Comparison of ENCODE assay signal across 8 cellular contexts in genomic region chr11:95922536-95923440, GRCh38. TPM values are rescaled to one million over a fixed set of nuclear protein-coding genes. Genes with fewer than 3 reads are reported as not detected.
DNase-seq lines count a peak whose midpoint lies in the region; ATAC-seq and TF ChIP-seq lines count a peak whose summit lies in the region.

No MANE protein-coding gene starts in this region.

- WGBS in SK-N-SH (ENCODE audit: low lambda C conversion rate) = 12% methylated on average over 9 of the region's 9 CpGs

- POLR2A ChIA-PET in SK-N-SH (lab: Yijun Ruan, JAX) = interaction anchor here (0.8 kb wide), 1 partner anchor 132 kb away, joined by 3 read pairs; no protein-coding TSS in a partner anchor

- H3K4me3 ChIP-seq in SK-N-SH (ENCODE audit: low read depth in 2 of 2, low read length in 1 of 2) (peak overlapping the region; percentile 94 to 97), foreskin fibroblast (ENCODE audit: low read depth in 1 of 2, low read length in 2 of 2) (peak overlapping the region; percentile 84 to 95), skeletal muscle satellite cell (ENCODE audit: low read length) (peak overlapping the region; percentile 93)

- H3K36me3 ChIP-seq in SK-N-SH (replicated peaks in 1 of 2; ENCODE audit: control insufficient read depth in 1 of 2, insufficient read depth in 2 of 2, low read length in 1 of 2) (peaks cover 0 to 9% of the 10 kb centered on the region in 2 experiments), skeletal muscle satellite cell (ENCODE audit: insufficient read depth, low read length) (no peaks in the 10 kb centered on the region)

- DNase-seq in SK-N-SH (no peak), T-helper 17 cell (no peak), foreskin fibroblast (peak in 1 of 2 donors; percentile 26), SKM-1 treated with dmso at 0.1 percent for 144 hours (lab: John Stamatoyannopoulos, UW; ENCODE audit: unreplicated experiment) (no peak), inferior parietal cortex (ENCODE audit: extremely low spot score) (no peak)
- no peak for DNase-seq in stimulated activated CD8-positive, alpha-beta memory T cell treated with anti-CD3 and anti-CD28 coated beads, Interleukin-4, amount 100 ng/mL, for 48 hours

- TF ChIP-seq RAD21 in SK-N-SH (IDR thresholded peaks at IDR 0.05; ENCODE audit: low read length) = no peak

- H3K79me2 ChIP-seq in SK-N-SH (ENCODE audit: insufficient read depth) = peaks cover 79% of the 10 kb centered on the region

- H3K27me3 ChIP-seq in SK-N-SH (ENCODE audit: insufficient read depth) (no peaks in the 10 kb centered on the region), skeletal muscle satellite cell (ENCODE audit: control insufficient read depth, insufficient read depth, low read length) (no peaks in the 10 kb centered on the region)

- peaks cover 12% of the 10 kb centered on the region for H3K36me3 Mint-ChIP-seq in T-helper 17 cell (ENCODE audit: low read depth)

- H3K9ac ChIP-seq in SK-N-SH (peak overlapping the region; percentile 97), skeletal muscle satellite cell (ENCODE audit: low read depth, low read length) (peak overlapping the region; percentile 98)

- no peaks in the 10 kb centered on the region for H4K20me1 ChIP-seq in SK-N-SH (ENCODE audit: insufficient read depth)

- CTCF ChIA-PET in SK-N-SH (lab: Yijun Ruan, JAX) = interaction anchor here (1.9 to 2.2 kb wide), 2 partner anchors 87 to 420 kb away, joined by 6 to 7 read pairs; partner anchors contain the start of gene MAML2

- H3K9me3 ChIP-seq in SK-N-SH = no peaks in the 10 kb centered on the region
- no peaks in the 10 kb centered on the region for H3K9me3 ChIP-seq in T-helper 17 cell (ENCODE audit: control insufficient read depth, low read length, poor library complexity, severe bottlenecking)
- no peaks in the 10 kb centered on the region for H3K9me3 ChIP-seq in skeletal muscle satellite cell (replicated peaks; ENCODE audit: low read length)

- H2AFZ ChIP-seq in SK-N-SH (ENCODE audit: low read depth) = peak overlapping the region; percentile 94

- H3K4me2 ChIP-seq in SK-N-SH (peak overlapping the region; percentile 92), skeletal muscle satellite cell (ENCODE audit: low read length) (peak overlapping the region; percentile 93)

- peaks cover 4% of the 10 kb centered on the region for H3F3A ChIP-seq in SK-N-SH (replicated peaks; ENCODE audit: insufficient read depth)

- peaks cover 0 to 11% of the 10 kb centered on the region in 2 experiments; a peak in 3 of 4 replicates for H3K4me1 ChIP-seq in SK-N-SH (ENCODE audit: control insufficient read depth in 1 of 2, insufficient read depth in 2 of 2, low read depth in 1 of 2, low read length in 1 of 2)
- H3K4me1 ChIP-seq in skeletal muscle satellite cell (ENCODE audit: control insufficient read depth, insufficient read depth, low read length) = peaks cover 24% of the 10 kb centered on the region

- peak overlapping the region; percentile 99 for H3K4me3 Mint-ChIP-seq in T-helper 17 cell

- H3K27ac ChIP-seq in SK-N-SH (ENCODE audit: low read depth in 2 of 2, low read length in 1 of 2) = peak overlapping the region; percentile 90 to 97

- no peaks in the 10 kb centered on the region for H3K9me2 ChIP-seq in SK-N-SH

- no peak for TF ChIP-seq EP300 in SK-N-SH (IDR thresholded peaks at IDR 0.05; ENCODE audit: borderline replicate concordance in 1 of 2, low read depth in 1 of 2, low read length in 1 of 2)

- peaks cover 18% of the 10 kb centered on the region for H3K4me1 Mint-ChIP-seq in T-helper 17 cell

- H3K27me3 Mint-ChIP-seq in T-helper 17 cell = peaks cover 11% of the 10 kb centered on the region

- ATAC-seq in SK-N-SH treated with all-trans-retinoic acid at 6 μM for 48 hours (no peak), T-helper 17 cell (no peak)

- peak overlapping the region; percentile 98 for H3K27ac Mint-ChIP-seq in T-helper 17 cell

- TF ChIP-seq CTCF in SK-N-SH (IDR thresholded peaks at IDR 0.05) (no peak), foreskin fibroblast (IDR thresholded peaks at IDR 0.05; ENCODE audit: low read depth, low read length) (no peak)

TF ChIP-seq in SK-N-SH, 30 proteins besides CTCF, POLR2A, EP300 and RAD21:
- TF ChIP-seq TCF12 (IDR thresholded peaks at IDR 0.05) (no peak), JUND (IDR thresholded peaks at IDR 0.05) (no peak), POLR2AphosphoS5 (IDR thresholded peaks at IDR 0.05; ENCODE audit: low read depth, low read length) (no peak), GABPA (IDR thresholded peaks at IDR 0.05; ENCODE audit: low read depth) (no peak), RCOR1 (IDR thresholded peaks at IDR 0.05; ENCODE audit: low read length) (no peak), MEF2A (IDR thresholded peaks at IDR 0.05; ENCODE audit: borderline replicate concordance, low read depth) (no peak), PBX3 (IDR thresholded peaks at IDR 0.05) (no peak), CHD2 (IDR thresholded peaks at IDR 0.05; ENCODE audit: low read length, partially characterized antibody) (no peak), IRF3 (IDR thresholded peaks at IDR 0.05; ENCODE audit: low read depth, low read length) (no peak), TAF1 (IDR thresholded peaks at IDR 0.05; ENCODE audit: borderline replicate concordance, low read depth, low read length) (no peak), SIN3A (IDR thresholded peaks at IDR 0.05; ENCODE audit: borderline replicate concordance, low read depth, low read length) (no peak)
TF ChIP-seq in SK-N-SH: peak in this region for 0.

TF ChIP-seq in SK-N-SH treated with all-trans-retinoic acid at 6 μM for 48 hours, 23 proteins besides CTCF, POLR2A, EP300 and RAD21:
- TF ChIP-seq TSHZ2 (CRISPR knock-in tag; IDR thresholded peaks at IDR 0.05) (no peak), POU6F1 (CRISPR knock-in tag; IDR thresholded peaks at IDR 0.05; ENCODE audit: borderline replicate concordance, low read depth) (no peak), ZFP3 (CRISPR knock-in tag; IDR thresholded peaks at IDR 0.05) (no peak), ZNF565 (CRISPR knock-in tag; conservative IDR thresholded peaks at IDR 0.05; ENCODE audit: low read depth) (no peak), PPARA (CRISPR knock-in tag; IDR thresholded peaks at IDR 0.05; ENCODE audit: borderline replicate concordance) (no peak), ESRRG (CRISPR knock-in tag; IDR thresholded peaks at IDR 0.05) (no peak), ZNF70 (CRISPR knock-in tag; IDR thresholded peaks at IDR 0.05) (no peak), TCF4 (CRISPR knock-in tag; IDR thresholded peaks at IDR 0.05; ENCODE audit: borderline replicate concordance) (no peak), RARB (CRISPR knock-in tag; IDR thresholded peaks at IDR 0.05) (no peak)
- TF ChIP-seq, protein P1, sequence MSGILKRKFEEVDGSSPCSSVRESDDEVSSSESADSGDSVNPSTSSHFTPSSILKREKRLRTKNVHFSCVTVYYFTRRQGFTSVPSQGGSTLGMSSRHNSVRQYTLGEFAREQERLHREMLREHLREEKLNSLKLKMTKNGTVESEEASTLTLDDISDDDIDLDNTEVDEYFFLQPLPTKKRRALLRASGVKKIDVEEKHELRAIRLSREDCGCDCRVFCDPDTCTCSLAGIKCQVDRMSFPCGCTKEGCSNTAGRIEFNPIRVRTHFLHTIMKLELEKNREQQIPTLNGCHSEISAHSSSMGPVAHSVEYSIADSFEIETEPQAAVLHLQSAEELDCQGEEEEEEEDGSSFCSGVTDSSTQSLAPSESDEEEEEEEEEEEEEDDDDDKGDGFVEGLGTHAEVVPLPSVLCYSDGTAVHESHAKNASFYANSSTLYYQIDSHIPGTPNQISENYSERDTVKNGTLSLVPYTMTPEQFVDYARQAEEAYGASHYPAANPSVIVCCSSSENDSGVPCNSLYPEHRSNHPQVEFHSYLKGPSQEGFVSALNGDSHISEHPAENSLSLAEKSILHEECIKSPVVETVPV (CRISPR knock-in tag; IDR thresholded peaks at IDR 0.05) = no peak
TF ChIP-seq in SK-N-SH treated with all-trans-retinoic acid at 6 μM for 48 hours: peak in this region for 0.

RNA-seq across cellular contexts. Expression of gene MTMR2, which starts 1.1 kb away (rescaled TPM):
- polyA plus RNA-seq in SK-N-SH (2012; rRNA removed) = 8.6 and 9.4 TPM in 2 replicates
- 12.3 and 12.9 TPM in 2 replicates for polyA plus RNA-seq in SK-N-SH (2012; cell fraction: cytosol; rRNA removed)
- polyA plus RNA-seq in SK-N-SH (2012; cell fraction: nucleus; rRNA removed) = 5.2 and 8.8 TPM in 2 replicates
- 10 to 100 TPM in 1 of 2 donors, 1 to 10 TPM in 1; 8.3 to 14.0 TPM for total RNA-seq in T-helper 17 cell
- 24.0 and 30.2 TPM in 2 replicates for total RNA-seq in skeletal muscle satellite cell (2012; rRNA removed)
